14 cellular contexts compared by ENCODE assay signal in genomic region chr2:25598911-25599310, GRCh38.
DNase-seq lines count a peak whose midpoint lies in the region; ATAC-seq and TF ChIP-seq lines count a peak whose summit lies in the region.
"Had no signal": no experiment of that assay in that cellular context is flagged by ENCODE, and none has a peak within 500 bp of the region (broad histone marks: within the 10 kb centered on the region; RNA-seq: fewer than 3 reads in every experiment).

No MANE protein-coding gene starts in this region.

- no peak overlapping the region for H3K4me3 ChIP-seq in foreskin fibroblast (ENCODE audit: low read depth in 1 of 2, low read length in 2 of 2)
- H3K4me3 ChIP-seq: GM23338 had no signal

- H3K27me3 Mint-ChIP-seq in stimulated activated naive CD8-positive, alpha-beta T cell treated with anti-CD3 and anti-CD28 coated beads, Interleukin-15, amount 100 ng/mL, for 72 hours, result no peaks in the 10 kb centered on the region

- no peak overlapping the region for H3K4me3 Mint-ChIP-seq in stimulated activated naive CD8-positive, alpha-beta T cell treated with anti-CD3 and anti-CD28 coated beads, Interleukin-15, amount 100 ng/mL, for 72 hours
- H3K4me3 Mint-ChIP-seq: GM23338 had no signal

- H3K27ac Mint-ChIP-seq in stimulated activated naive CD8-positive, alpha-beta T cell treated with anti-CD3 and anti-CD28 coated beads, Interleukin-15, amount 100 ng/mL, for 72 hours, result no peak overlapping the region
- H3K27ac Mint-ChIP-seq: GM23338 had no signal

- intact Hi-C loops in head of caudate nucleus (cut with DNase I), result no loop called here

- no peak for TF ChIP-seq CTCF in foreskin fibroblast (IDR thresholded peaks at IDR 0.05; ENCODE audit: low read depth, low read length)

- peaks cover 20% of the 10 kb centered on the region for H3K4me1 Mint-ChIP-seq in stimulated activated naive CD8-positive, alpha-beta T cell treated with anti-CD3 and anti-CD28 coated beads, Interleukin-15, amount 100 ng/mL, for 72 hours

- no peak for ATAC-seq in stimulated activated naive CD8-positive, alpha-beta T cell treated with anti-CD3 and anti-CD28 coated beads, Interleukin-15, amount 100 ng/mL, for 72 hours
- ATAC-seq: GM23338 had no signal

- DNase-seq in Ammon's horn (ENCODE audit: low spot score), result peak; percentile 91
- DNase-seq in anterior cingulate cortex (lab: John Stamatoyannopoulos, UW), result peak in 30 of 58 donors; percentile 13 to 80 (median 41)
- peak in 39 of 42 donors; percentile 28 to 89 (median 73) for DNase-seq in head of caudate nucleus
- DNase-seq in nucleus accumbens (lab: John Stamatoyannopoulos, UW), result peak in 31 of 56 donors; percentile 21 to 77 (median 52)
- no peak for DNase-seq in activated CD4-positive, alpha-beta T cell treated with anti-CD3 and anti-CD28 coated beads, Interleukin-2, amount 50 U/mL, for 1 hour
- DNase-seq in stimulated activated naive CD8-positive, alpha-beta T cell treated with anti-CD3 and anti-CD28 coated beads, Interleukin-15, amount 100 ng/mL, for 72 hours, result no peak
- DNase-seq in activated effector memory CD4-positive, alpha-beta T cell treated with Interleukin-2 at 50 U/mL for 16 hours, result no peak
- no peak for DNase-seq in foreskin fibroblast
- DNase-seq: GF-D8, MV-4-11, NCI-H1417 treated with DMSO at 0.1 percent for 48 hours, NCI-H2029, NCI-H510A treated with DMSO at 0.1 percent for 48 hours had no signal

- no peaks in the 10 kb centered on the region for H3K9me3 Mint-ChIP-seq in stimulated activated naive CD8-positive, alpha-beta T cell treated with anti-CD3 and anti-CD28 coated beads, Interleukin-15, amount 100 ng/mL, for 72 hours
- H3K9me3 Mint-ChIP-seq: GM23338 had no signal

Comparison
In these comparisons a context has a peak if more than half of its experiments do, and no peak if none do; other contexts are left out.
1. DNase-seq: peak in Ammon's horn (single experiment), anterior cingulate cortex (30 of 58), head of caudate nucleus (39 of 42) and nucleus accumbens (31 of 56); none in activated CD4-positive, alpha-beta T cell treated with anti-CD3 and anti-CD28 coated beads, Interleukin-2, amount 50 U/mL, for 1 hour (single experiment), stimulated activated naive CD8-positive, alpha-beta T cell treated with anti-CD3 and anti-CD28 coated beads, Interleukin-15, amount 100 ng/mL, for 72 hours (0 of 2), activated effector memory CD4-positive, alpha-beta T cell treated with Interleukin-2 at 50 U/mL for 16 hours (single experiment) and foreskin fibroblast (0 of 2).